8 cellular contexts compared by ENCODE assay signal in the genomic region with DNA sequence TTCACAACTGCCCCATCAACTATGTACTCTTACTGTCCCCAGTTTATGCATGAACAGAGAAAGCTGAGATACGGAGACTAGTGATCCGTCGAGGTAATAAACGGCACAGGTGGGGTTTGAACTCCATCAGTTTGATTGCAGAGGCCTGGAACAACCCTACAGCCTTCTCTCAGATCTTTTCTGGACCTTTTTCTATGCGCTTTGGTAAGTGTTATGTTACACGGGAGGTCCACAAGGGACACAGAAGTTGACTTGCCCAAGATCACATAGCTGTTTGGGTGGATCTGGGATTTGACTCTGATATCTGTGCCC. TPM values are rescaled to one million over a fixed set of nuclear protein-coding genes. Genes with fewer than 3 reads are reported as not detected.
DNase-seq lines count a peak whose midpoint lies in the region; ATAC-seq, FAIRE-seq and TF ChIP-seq lines count a peak whose summit lies in the region.

No MANE protein-coding gene starts in this region.

- no peak for TF ChIP-seq EP300 in neural cell (conservative IDR thresholded peaks at IDR 0.05; ENCODE audit: poor library complexity, severe bottlenecking)

- peak overlapping the region; percentile 77 for H2AFZ ChIP-seq in neural cell (ENCODE audit: low read depth, low read length)

- peak overlapping the region in 9 of 10 experiments; percentile 24 to 61 (median 43); a peak in 14 of 20 replicates for H3K4me3 ChIP-seq in BLaER1 treated with 17β-estradiol and CSF1 and Interleukin-3, amounts not matched to agents 10 nM and 100 nM
- peak overlapping the region; percentile 36 for H3K4me3 ChIP-seq in MG63
- H3K4me3 ChIP-seq in duodenal mucosa (ENCODE audit: low read depth in 1 of 2, low read length in 2 of 2), result peak overlapping the region; percentile 57 to 65
- H3K4me3 ChIP-seq in neural cell (ENCODE audit: low read length), result peak overlapping the region; percentile 51

- ATAC-seq in GM21717 (IDR thresholded peaks at IDR 0.05; ENCODE audit: unreplicated experiment), result no peak

- peak; percentile 3 for TF ChIP-seq CTCF in neural cell (IDR thresholded peaks at IDR 0.05; ENCODE audit: poor library complexity, severe bottlenecking)

- H3K9me3 ChIP-seq in BLaER1 treated with 17β-estradiol and CSF1 and Interleukin-3, amounts not matched to agents 10 nM and 100 nM (replicated peaks in 1 of 11), result peaks cover 0 to 14% (median 8%) of the 10 kb centered on the region in 11 experiments; a peak in 9 of 22 replicates
- H3K9me3 ChIP-seq in MG63 (no peaks in the 10 kb centered on the region), duodenal mucosa (ENCODE audit: control insufficient read depth in 1 of 2, low read length in 2 of 2) (no peaks in the 10 kb centered on the region), neural cell (ENCODE audit: low read length) (no peaks in the 10 kb centered on the region)

- peaks cover 27 to 31% (median 28%) of the 10 kb centered on the region in 11 experiments for H3K36me3 ChIP-seq in BLaER1 treated with 17β-estradiol and CSF1 and Interleukin-3, amounts not matched to agents 10 nM and 100 nM
- H3K36me3 ChIP-seq in MG63 (peaks cover 26% of the 10 kb centered on the region), duodenal mucosa (ENCODE audit: control insufficient read depth in 1 of 2, insufficient read depth in 2 of 2, low read length in 2 of 2) (peaks cover 25 to 30% of the 10 kb centered on the region in 2 donors), neural cell (ENCODE audit: insufficient read depth, low read length) (no peaks in the 10 kb centered on the region)

- H3K27ac ChIP-seq in BLaER1 treated with 17β-estradiol and CSF1 and Interleukin-3, amounts not matched to agents 10 nM and 100 nM, result peak overlapping the region; percentile 35 to 68 (median 58); a peak in 19 of 22 replicates
- H3K27ac ChIP-seq in duodenal mucosa (ENCODE audit: low read depth, low read length), result peak overlapping the region; percentile 77
- peak overlapping the region; percentile 51 for H3K27ac ChIP-seq in neural cell (ENCODE audit: low read length)

- H3K27me3 ChIP-seq in BLaER1 treated with 17β-estradiol and CSF1 and Interleukin-3, amounts not matched to agents 10 nM and 100 nM, result no peaks in the 10 kb centered on the region
- H3K27me3 ChIP-seq in MG63 (no peaks in the 10 kb centered on the region), duodenal mucosa (ENCODE audit: control insufficient read depth in 1 of 2, insufficient read depth in 2 of 2, low read length in 2 of 2) (no peaks in the 10 kb centered on the region), neural cell (ENCODE audit: insufficient read depth, low read depth, low read length) (no peaks in the 10 kb centered on the region)

- no peaks in the 10 kb centered on the region for H3K79me2 ChIP-seq in neural cell (replicated peaks; ENCODE audit: insufficient read depth, low read length)

- no peaks in the 10 kb centered on the region for H3K9me2 ChIP-seq in neural cell (ENCODE audit: insufficient read depth, low read length)

- peak overlapping the region; percentile 47 to 85 (median 65) for H3K4me2 ChIP-seq in BLaER1 treated with 17β-estradiol and CSF1 and Interleukin-3, amounts not matched to agents 10 nM and 100 nM
- no peak overlapping the region for H3K4me2 ChIP-seq in neural cell (ENCODE audit: low read length)

- no peak for TF ChIP-seq POLR2A in GM12892 (IDR thresholded peaks at IDR 0.05; ENCODE audit: low read depth, low read length)

- peaks cover 0 to 35% (median 27%) of the 10 kb centered on the region in 11 experiments; a peak in 15 of 22 replicates for H4K20me1 ChIP-seq in BLaER1 treated with 17β-estradiol and CSF1 and Interleukin-3, amounts not matched to agents 10 nM and 100 nM
- no peaks in the 10 kb centered on the region for H4K20me1 ChIP-seq in neural cell (ENCODE audit: insufficient read depth)

- DNase-seq in MG63 (no peak), T-helper 9 cell (no peak), GM12892 (ENCODE audit: insufficient read length) (no peak), NCI-H1092 treated with DMSO at 0.1 percent for 48 hours (lab: John Stamatoyannopoulos, UW) (no peak)

- FAIRE-seq in GM12892 (lab: Jason Lieb, UNC), result no peak

- peaks cover 4% of the 10 kb centered on the region for H3F3A ChIP-seq in neural cell (ENCODE audit: insufficient read depth, low read length, poor library complexity, severe bottlenecking)

- H3K9ac ChIP-seq in BLaER1 treated with 17β-estradiol and CSF1 and Interleukin-3, amounts not matched to agents 10 nM and 100 nM, result peak overlapping the region; percentile 19 to 68 (median 59); a peak in 20 of 22 replicates
- H3K9ac ChIP-seq in duodenal mucosa (ENCODE audit: low read depth in 1 of 2, low read length in 2 of 2), result peak overlapping the region; percentile 24 to 36
- H3K9ac ChIP-seq in neural cell (ENCODE audit: low read length), result peak overlapping the region; percentile 44

- no peak for TF ChIP-seq RAD21 in neural cell (conservative IDR thresholded peaks at IDR 0.05)

- peaks cover 16 to 32% (median 20%) of the 10 kb centered on the region in 10 experiments for H3K4me1 ChIP-seq in BLaER1 treated with 17β-estradiol and CSF1 and Interleukin-3, amounts not matched to agents 10 nM and 100 nM
- peaks cover 15 to 29% of the 10 kb centered on the region in 2 donors for H3K4me1 ChIP-seq in duodenal mucosa (ENCODE audit: control insufficient read depth in 1 of 2, insufficient read depth in 2 of 2, low read length in 2 of 2)

TF ChIP-seq in neural cell, 6 proteins besides CTCF, POLR2A, EP300 and RAD21:
- TF ChIP-seq, protein P1, sequence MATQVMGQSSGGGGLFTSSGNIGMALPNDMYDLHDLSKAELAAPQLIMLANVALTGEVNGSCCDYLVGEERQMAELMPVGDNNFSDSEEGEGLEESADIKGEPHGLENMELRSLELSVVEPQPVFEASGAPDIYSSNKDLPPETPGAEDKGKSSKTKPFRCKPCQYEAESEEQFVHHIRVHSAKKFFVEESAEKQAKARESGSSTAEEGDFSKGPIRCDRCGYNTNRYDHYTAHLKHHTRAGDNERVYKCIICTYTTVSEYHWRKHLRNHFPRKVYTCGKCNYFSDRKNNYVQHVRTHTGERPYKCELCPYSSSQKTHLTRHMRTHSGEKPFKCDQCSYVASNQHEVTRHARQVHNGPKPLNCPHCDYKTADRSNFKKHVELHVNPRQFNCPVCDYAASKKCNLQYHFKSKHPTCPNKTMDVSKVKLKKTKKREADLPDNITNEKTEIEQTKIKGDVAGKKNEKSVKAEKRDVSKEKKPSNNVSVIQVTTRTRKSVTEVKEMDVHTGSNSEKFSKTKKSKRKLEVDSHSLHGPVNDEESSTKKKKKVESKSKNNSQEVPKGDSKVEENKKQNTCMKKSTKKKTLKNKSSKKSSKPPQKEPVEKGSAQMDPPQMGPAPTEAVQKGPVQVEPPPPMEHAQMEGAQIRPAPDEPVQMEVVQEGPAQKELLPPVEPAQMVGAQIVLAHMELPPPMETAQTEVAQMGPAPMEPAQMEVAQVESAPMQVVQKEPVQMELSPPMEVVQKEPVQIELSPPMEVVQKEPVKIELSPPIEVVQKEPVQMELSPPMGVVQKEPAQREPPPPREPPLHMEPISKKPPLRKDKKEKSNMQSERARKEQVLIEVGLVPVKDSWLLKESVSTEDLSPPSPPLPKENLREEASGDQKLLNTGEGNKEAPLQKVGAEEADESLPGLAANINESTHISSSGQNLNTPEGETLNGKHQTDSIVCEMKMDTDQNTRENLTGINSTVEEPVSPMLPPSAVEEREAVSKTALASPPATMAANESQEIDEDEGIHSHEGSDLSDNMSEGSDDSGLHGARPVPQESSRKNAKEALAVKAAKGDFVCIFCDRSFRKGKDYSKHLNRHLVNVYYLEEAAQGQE (IDR thresholded peaks at IDR 0.05; ENCODE audit: borderline replicate concordance), result no peak
- TF ChIP-seq MXI1 (conservative IDR thresholded peaks at IDR 0.05; ENCODE audit: poor library complexity, severe bottlenecking), result no peak
- TF ChIP-seq TAF1 (IDR thresholded peaks at IDR 0.05; ENCODE audit: low read depth), result no peak
- TF ChIP-seq POLR2AphosphoS5 (IDR thresholded peaks at IDR 0.05), result no peak
- TF ChIP-seq EZH2 (IDR thresholded peaks at IDR 0.05; ENCODE audit: borderline replicate concordance, insufficient read depth, low read length, poor library complexity, severe bottlenecking), result no peak
- TF ChIP-seq SMC3 (conservative IDR thresholded peaks at IDR 0.05; ENCODE audit: poor library complexity), result no peak

RNA-seq across cellular contexts. Expression of a gene that starts 1.1 kb away (rescaled TPM):
- 56.4 and 73.1 TPM in 2 replicates for total RNA-seq in MG63 (2014; rRNA removed; shearing (Covaris generic); ENCODE audit: low replicate concordance)
- 11.9 and 16.7 TPM in 2 replicates for polyA plus RNA-seq in neural cell
- polyA minus RNA-seq in neural cell, result 8.2 and 9.7 TPM in 2 replicates
- 67.0 TPM for polyA plus RNA-seq in GM12892 (2012; ENCODE audit: missing spikeins)

RNA-seq across cellular contexts. Expression of a gene that starts 29.4 kb away (rescaled TPM):
- total RNA-seq in MG63 (2014; rRNA removed; shearing (Covaris generic); ENCODE audit: low replicate concordance), result 3.8 and 22.6 TPM in 2 replicates
- not detected in 2 replicates for polyA plus RNA-seq in neural cell
- not detected in 2 replicates for polyA minus RNA-seq in neural cell
- not detected for polyA plus RNA-seq in GM12892 (2012; ENCODE audit: missing spikeins)

RNA-seq across cellular contexts. Expression of a gene that starts 45.8 kb away (rescaled TPM):
- total RNA-seq in MG63 (2014; rRNA removed; shearing (Covaris generic); ENCODE audit: low replicate concordance), result 11.6 and 12.6 TPM in 2 replicates
- polyA plus RNA-seq in neural cell, result 58.3 and 87.6 TPM in 2 replicates
- polyA minus RNA-seq in neural cell, result 24.7 and 28.7 TPM in 2 replicates
- not detected for polyA plus RNA-seq in GM12892 (2012; ENCODE audit: missing spikeins)

RNA-seq across cellular contexts. Expression of a gene that starts 56.3 kb away (rescaled TPM):
- not detected in 2 replicates for total RNA-seq in MG63 (2014; rRNA removed; shearing (Covaris generic); ENCODE audit: low replicate concordance)
- polyA plus RNA-seq in neural cell, result not detected in 2 replicates
- polyA minus RNA-seq in neural cell, result not detected in 2 replicates
- polyA plus RNA-seq in GM12892 (2012; ENCODE audit: missing spikeins), result not detected
